ENCODE assay signal across 8 cellular contexts in genomic region chr19:56140583-56141415, GRCh38. TPM values are rescaled to one million over a fixed set of nuclear protein-coding genes. Genes with fewer than 3 reads are reported as not detected.
A peak's percentile ranks its signal among the peaks of the same experiment; 100 is the strongest.
DNase-seq lines count a peak whose midpoint lies in the region; FAIRE-seq and TF ChIP-seq lines count a peak whose summit lies in the region.

Gene ZNF444 (plus strand): TSS chr19:56141287. CDS start chr19:56146912, 5,625 bp downstream.

- TF ChIP-seq CTCF in HFF-Myc (IDR thresholded peaks at IDR 0.05; ENCODE audit: low read depth, low read length, missing control alignments): no peak

- H4K8ac ChIP-seq in neuronal stem cell (ENCODE audit: low read depth, low read length): no peak within 1 kb of the TSS

- H2BK120ac ChIP-seq in neuronal stem cell (ENCODE audit: low read depth, low read length): no peak within 1 kb of the TSS

- peaks cover 5% of the 10 kb centered on the region for H3K36me3 Mint-ChIP-seq in activated naive CD4-positive, alpha-beta T cell treated with anti-CD3 and anti-CD28 coated beads, Interleukin-2, amount 10 ng/mL, durations not matched to agents 7 days and 5 days

- H3K4me1 ChIP-seq in neuronal stem cell (ENCODE audit: control insufficient read depth in 2 of 2, insufficient read depth in 1 of 2, low read depth in 1 of 2, low read length in 2 of 2): peaks cover 10 to 22% of the 10 kb centered on the region in 2 donors

- peak within 1 kb of the TSS; percentile 71 for H3K4me2 ChIP-seq in neuronal stem cell (ENCODE audit: insufficient read depth, low read length, poor library complexity, severe bottlenecking)

- peak within 1 kb of the TSS; percentile 33 for H2BK5ac ChIP-seq in neuronal stem cell (ENCODE audit: low read length)

- H2AFZ ChIP-seq in neuronal stem cell (ENCODE audit: low read length): peak within 1 kb of the TSS; percentile 85

- peak; percentile 92 for FAIRE-seq in frontal cortex (lab: Jason Lieb, UNC)

- H3K9me3 Mint-ChIP-seq in activated naive CD4-positive, alpha-beta T cell treated with anti-CD3 and anti-CD28 coated beads, Interleukin-2, amount 10 ng/mL, durations not matched to agents 7 days and 5 days: no peaks in the 10 kb centered on the region

- peaks cover 2% of the 10 kb centered on the region for H3K79me1 ChIP-seq in neuronal stem cell (ENCODE audit: low read depth, low read length)

- no peak within 1 kb of the TSS for H3K14ac ChIP-seq in neuronal stem cell (ENCODE audit: low read length)

- H2BK15ac ChIP-seq in neuronal stem cell (ENCODE audit: low read length): no peak within 1 kb of the TSS

- H3K4ac ChIP-seq in neuronal stem cell (ENCODE audit: low read length): no peak within 1 kb of the TSS

- H2AK5ac ChIP-seq in neuronal stem cell (ENCODE audit: low read depth, low read length): peak within 1 kb of the TSS; percentile 9

- peak within 1 kb of the TSS; percentile 80 for H3K18ac ChIP-seq in neuronal stem cell (ENCODE audit: low read length)

- peak within 1 kb of the TSS; percentile 92 for H3K27ac Mint-ChIP-seq in activated naive CD4-positive, alpha-beta T cell treated with anti-CD3 and anti-CD28 coated beads, Interleukin-2, amount 10 ng/mL, durations not matched to agents 7 days and 5 days

- peak within 1 kb of the TSS; percentile 57 for H3K4me3 ChIP-seq in HFF-Myc (replicated peaks; ENCODE audit: low read depth, low read length)
- peak within 1 kb of the TSS; percentile 82 for H3K4me3 ChIP-seq in SK-N-MC
- peak within 1 kb of the TSS; percentile 50 to 85 for H3K4me3 ChIP-seq in neuronal stem cell (ENCODE audit: low read length in 2 of 2)

- peaks cover 40% of the 10 kb centered on the region for H3K4me1 Mint-ChIP-seq in activated naive CD4-positive, alpha-beta T cell treated with anti-CD3 and anti-CD28 coated beads, Interleukin-2, amount 10 ng/mL, durations not matched to agents 7 days and 5 days

- no peaks in the 10 kb centered on the region; the same call in 1 of the 2 replicates for H3K36me3 ChIP-seq in SK-N-MC (ENCODE audit: insufficient read depth, low read length)
- H3K36me3 ChIP-seq in neuronal stem cell (replicated peaks in 1 of 2; ENCODE audit: control insufficient read depth in 2 of 2, insufficient read depth in 2 of 2, low read length in 2 of 2): peaks cover 4 to 11% of the 10 kb centered on the region in 2 donors

- H3K27ac ChIP-seq in SK-N-MC (peak within 1 kb of the TSS; percentile 95), neuronal stem cell (replicated peaks; ENCODE audit: low read length) (peak within 1 kb of the TSS; percentile 85), substantia nigra (ENCODE audit: low read depth, low read length, poor library complexity, severe bottlenecking) (peak within 1 kb of the TSS; percentile 89)

- DNase-seq in GM03348 (ENCODE audit: low spot score) (peak; percentile 98), HFF-Myc (ENCODE audit: extremely low read depth, low read depth) (peak; percentile 96), NAMALWA (ENCODE audit: low spot score) (peak; percentile 99), SK-N-MC (ENCODE audit: low read depth, low spot score) (peak; percentile 93), frontal cortex (ENCODE audit: low spot score in 2 of 2) (peak; percentile 97 to 99), neuronal stem cell (ENCODE audit: low spot score) (peak; percentile 99), substantia nigra (lab: John Stamatoyannopoulos, UW) (peak; percentile 95 to 100 (median 99))
- DNase-seq in activated naive CD4-positive, alpha-beta T cell treated with anti-CD3 and anti-CD28 coated beads, Interleukin-2, amount 10 ng/mL, durations not matched to agents 7 days and 5 days: peak; percentile 100

- peak within 1 kb of the TSS; percentile 76 for H3K9ac ChIP-seq in SK-N-MC (ENCODE audit: insufficient read length)
- peak within 1 kb of the TSS; percentile 79 for H3K9ac ChIP-seq in neuronal stem cell (ENCODE audit: low read depth, low read length, poor library complexity)

- peak within 1 kb of the TSS; percentile 89 for H3K4me3 Mint-ChIP-seq in activated naive CD4-positive, alpha-beta T cell treated with anti-CD3 and anti-CD28 coated beads, Interleukin-2, amount 10 ng/mL, durations not matched to agents 7 days and 5 days

- H3K23ac ChIP-seq in neuronal stem cell (ENCODE audit: low read depth, low read length, poor library complexity): peak within 1 kb of the TSS; percentile 22

- no peaks in the 10 kb centered on the region for H3K27me3 Mint-ChIP-seq in activated naive CD4-positive, alpha-beta T cell treated with anti-CD3 and anti-CD28 coated beads, Interleukin-2, amount 10 ng/mL, durations not matched to agents 7 days and 5 days

- CTCF ChIA-PET in activated naive CD4-positive, alpha-beta T cell treated with anti-CD3 and anti-CD28 coated beads, Interleukin-2, amount 10 ng/mL, durations not matched to agents 7 days and 5 days (lab: Charles Lee): interaction anchor here (1.1 to 1.5 kb wide), 2 partner anchors 60 to 113 kb away, joined by 3 to 4 read pairs; no protein-coding TSS in a partner anchor

- H3K9me3 ChIP-seq in SK-N-MC (ENCODE audit: low read depth, low read length) (no peaks in the 10 kb centered on the region), neuronal stem cell (replicated peaks in 1 of 2; ENCODE audit: control insufficient read depth in 2 of 2, insufficient read depth in 1 of 2, low read depth in 1 of 2, low read length in 2 of 2) (no peaks in the 10 kb centered on the region)

- H2BK12ac ChIP-seq in neuronal stem cell (ENCODE audit: low read length): no peak within 1 kb of the TSS

- WGBS in neuronal stem cell (ENCODE audit: extremely low coverage in 2 of 2, insufficient read length in 2 of 2, insufficient replicate concordance in 1 of 2), 2 donors: no CpG with 5 or more reads among the region's 56 CpGs

- no peaks in the 10 kb centered on the region for H3K27me3 ChIP-seq in neuronal stem cell (ENCODE audit: control insufficient read depth in 3 of 3, insufficient read depth in 3 of 3, low read depth in 1 of 3, low read length in 3 of 3)

- no peak within 1 kb of the TSS for H4K91ac ChIP-seq in neuronal stem cell (ENCODE audit: low read depth, low read length, poor library complexity)

RNA-seq across cellular contexts. Expression of gene ZNF444, which starts in this region (rescaled TPM):
- total RNA-seq in frontal cortex: 10.2 TPM
- 37.6 TPM for polyA plus RNA-seq in neuronal stem cell (2013, experiment 1 of 2)
- 37.2 TPM for polyA plus RNA-seq in neuronal stem cell (2013, experiment 2 of 2)

Comparison
In these comparisons a context has a peak if more than half of its experiments do, and no peak if none do; other contexts are left out.
1. Peak in every context shown above with its lines: DNase-seq, H3K4me3 ChIP-seq and H3K27ac ChIP-seq.